Comparison of ENCODE assay signal across 10 cellular contexts in genomic region chr17:82358467-82359350, GRCh38. TPM values are rescaled to one million over a fixed set of nuclear protein-coding genes. Genes with fewer than 3 reads are reported as not detected.
DNase-seq lines count a peak whose midpoint lies in the region; ATAC-seq, FAIRE-seq and TF ChIP-seq lines count a peak whose summit lies in the region.
"Had no signal": no experiment of that assay in that cellular context is flagged by ENCODE, and none has a peak within 500 bp of the region (broad histone marks: within the 10 kb centered on the region; RNA-seq: fewer than 3 reads in every experiment).

Gene TEX19 (plus strand): TSS chr17:82359247. CDS start chr17:82362151, 2,904 bp downstream.

- TF ChIP-seq CTCF in brain (conservative IDR thresholded peaks at IDR 0.05): peak in 1 of 2 experiments; percentile 42
- no peak for TF ChIP-seq CTCF in kidney (IDR thresholded peaks at IDR 0.05; ENCODE audit: borderline replicate concordance, extremely low read depth, insufficient read depth)

- peaks cover 29% of the 10 kb centered on the region for H3K4me1 Mint-ChIP-seq in brain

- peak within 1 kb of the TSS in 3 of 5 experiments; percentile 52 to 80 (median 63) for H3K27ac Mint-ChIP-seq in brain

- H3K4me2 ChIP-seq in BLaER1 treated with 17β-estradiol and CSF1 and Interleukin-3, amounts not matched to agents 10 nM and 100 nM: peak within 1 kb of the TSS; percentile 13 to 73 (median 59); a peak in 21 of 22 replicates

- peak within 1 kb of the TSS in 4 of 11 experiments; percentile 2 to 63 (median 45); a peak in 5 of 22 replicates for H3K27ac ChIP-seq in BLaER1 treated with 17β-estradiol and CSF1 and Interleukin-3, amounts not matched to agents 10 nM and 100 nM
- H3K27ac ChIP-seq in kidney (ENCODE audit: low read depth in 2 of 2, low read length in 2 of 2): no peak within 1 kb of the TSS

- intact Hi-C loops in sciatic nerve (cut with DNase I): no loop called here
- intact Hi-C loops in kidney (cut with DNase I): loop anchor here (5.0 to 10.0 kb wide), 2 partner anchors 189 to 416 kb away; no protein-coding TSS in a partner anchor

- peaks cover 6% of the 10 kb centered on the region for H3K27me3 Mint-ChIP-seq in brain

- H3K9me3 ChIP-seq in BLaER1 treated with 17β-estradiol and CSF1 and Interleukin-3, amounts not matched to agents 10 nM and 100 nM (replicated peaks in 1 of 11): peaks cover 0 to 5% (median 0%) of the 10 kb centered on the region in 11 experiments; a peak in 6 of 22 replicates
- H3K9me3 ChIP-seq in kidney (ENCODE audit: control insufficient read depth in 1 of 2, low read length in 2 of 2): no peaks in the 10 kb centered on the region

- FAIRE-seq in kidney (lab: Jason Lieb, UNC): no peak

- peaks cover 5 to 50% (median 32%) of the 10 kb centered on the region in 10 experiments; a peak in 18 of 20 replicates for H3K4me1 ChIP-seq in BLaER1 treated with 17β-estradiol and CSF1 and Interleukin-3, amounts not matched to agents 10 nM and 100 nM
- peaks cover 0 to 8% of the 10 kb centered on the region in 2 donors for H3K4me1 ChIP-seq in kidney (ENCODE audit: control insufficient read depth in 1 of 2, insufficient read depth in 1 of 2, low read depth in 1 of 2, low read length in 2 of 2)

- H3K4me3 Mint-ChIP-seq in brain: peak within 1 kb of the TSS in 1 of 5 experiments; percentile 8

- no peak for ATAC-seq in sciatic nerve

- no peaks in the 10 kb centered on the region for H3K36me3 Mint-ChIP-seq in brain

- no peaks in the 10 kb centered on the region for H3K9me3 Mint-ChIP-seq in brain

- no peaks in the 10 kb centered on the region; a peak in 1 of 22 replicates for H3K27me3 ChIP-seq in BLaER1 treated with 17β-estradiol and CSF1 and Interleukin-3, amounts not matched to agents 10 nM and 100 nM

- peak within 1 kb of the TSS in 1 of 11 experiments; percentile 20; a peak in 1 of 22 replicates for H3K9ac ChIP-seq in BLaER1 treated with 17β-estradiol and CSF1 and Interleukin-3, amounts not matched to agents 10 nM and 100 nM
- H3K9ac ChIP-seq in kidney (ENCODE audit: low read length in 2 of 2): no peak within 1 kb of the TSS

- H4K20me1 ChIP-seq in BLaER1 treated with 17β-estradiol and CSF1 and Interleukin-3, amounts not matched to agents 10 nM and 100 nM: peaks cover 0 to 8% (median 0%) of the 10 kb centered on the region in 11 experiments; a peak in 2 of 22 replicates

- H3K36me3 ChIP-seq in BLaER1 treated with 17β-estradiol and CSF1 and Interleukin-3, amounts not matched to agents 10 nM and 100 nM: no peaks in the 10 kb centered on the region
- no peaks in the 10 kb centered on the region for H3K36me3 ChIP-seq in kidney (ENCODE audit: control insufficient read depth in 1 of 2, insufficient read depth in 2 of 2, low read length in 2 of 2)

- no peak within 1 kb of the TSS for H3K4me3 ChIP-seq in BLaER1 treated with 17β-estradiol and CSF1 and Interleukin-3, amounts not matched to agents 10 nM and 100 nM
- no peak within 1 kb of the TSS for H3K4me3 ChIP-seq in kidney (ENCODE audit: low read length in 2 of 2)

- peak; percentile 20 for DNase-seq in GF-D8 (lab: John Stamatoyannopoulos, UW)
- peak; percentile 75 for DNase-seq in NCI-H2227 (lab: John Stamatoyannopoulos, UW; ENCODE audit: unreplicated experiment)
- DNase-seq in effector CD8-positive, alpha-beta T cell (lab: John Stamatoyannopoulos, UW): no peak
- DNase-seq in sciatic nerve (ENCODE audit: low spot score): no peak
- no peak for DNase-seq in kidney
- no peak for DNase-seq in activated gamma-delta T cell (lab: John Stamatoyannopoulos, UW)
- DNase-seq: nucleus accumbens; stimulated activated naive CD4-positive, alpha-beta T cell treated with Interleukin-2 at 50 U/mL for 16 hours had no signal

RNA-seq across cellular contexts. Expression of gene TEX19, which starts in this region (rescaled TPM):
- polyA plus RNA-seq in brain (ENCODE audit: insufficient read depth, low read depth, low replicate concordance): not detected
- total RNA-seq in sciatic nerve: not detected
- total RNA-seq in kidney: not detected
- not detected for polyA plus RNA-seq in kidney (ENCODE audit: insufficient read depth, low read depth, low replicate concordance)

Comparison
In these comparisons a context has a peak if more than half of its experiments do, and no peak if none do; other contexts are left out.
1. DNase-seq: peak in GF-D8 (single experiment) and NCI-H2227 (single experiment); none in effector CD8-positive, alpha-beta T cell (single experiment), sciatic nerve (single experiment), kidney (single experiment) and activated gamma-delta T cell (single experiment).